Comparison of ENCODE assay signal across 21 cellular contexts in genomic region chr4:152968806-152969394, GRCh38. TPM values are rescaled to one million over a fixed set of nuclear protein-coding genes. Genes with fewer than 3 reads are reported as not detected.
A peak's percentile ranks its signal among the peaks of the same experiment; 100 is the strongest.
DNase-seq lines count a peak whose midpoint lies in the region; ATAC-seq, FAIRE-seq and TF ChIP-seq lines count a peak whose summit lies in the region.
"Had no signal": no experiment of that assay in that cellular context is flagged by ENCODE, and none has a peak within 500 bp of the region (broad histone marks: within the 10 kb centered on the region; RNA-seq: fewer than 3 reads in every experiment).

No MANE protein-coding gene starts in this region.

- intact Hi-C loops in upper lobe of right lung (cut with DNase I) = no loop called here

- H3K27me3 Mint-ChIP-seq in HFFc6 (ENCODE audit: insufficient read depth) (no peaks in the 10 kb centered on the region; the same call in 1 of the 2 replicates), astrocyte (ENCODE audit: low read depth, unreplicated experiment) (no peaks in the 10 kb centered on the region)

- DNase-seq in HFFc6 (peak; percentile 43), astrocyte (ENCODE audit: low read depth) (peak; percentile 20), iris pigment epithelial cell (ENCODE audit: low read depth) (peak; percentile 56), upper lobe of right lung (no peak), hippocampal formation (lab: John Stamatoyannopoulos, UW) (no peak), HuH-7.5 (ENCODE audit: low spot score) (no peak)
- DNase-seq in activated CD8-positive, alpha-beta memory T cell treated with anti-CD3 and anti-CD28 coated beads for 24 hours = no peak
- DNase-seq: activated CD4-positive, CD25-positive, alpha-beta regulatory T cell treated with anti-CD3 and anti-CD28 coated beads, Interleukin-2, amount 50 U/mL, for 72 hours; activated gamma-delta T cell treated with Interleukin-2 at 50 U/mL for 16 hours; DMS 273 treated with DMSO at 0.1 percent for 48 hours; KG1; kidney; NCI-H1417 treated with DMSO at 0.1 percent for 48 hours; NCI-H345; occipital lobe; sigmoid colon; stimulated activated CD4-positive, alpha-beta T cell treated with anti-CD3 and anti-CD28 coated beads, Interleukin-4, amount 100 ng/mL, for 1 hour; T-helper 9 cell had no signal

- peaks cover 7% of the 10 kb centered on the region; the same call in 1 of the 2 replicates for H3K36me3 Mint-ChIP-seq in HFFc6 (ENCODE audit: low read depth)
- H3K36me3 Mint-ChIP-seq in astrocyte (ENCODE audit: low read depth, unreplicated experiment) = peaks cover 8% of the 10 kb centered on the region

- no peaks in the 10 kb centered on the region for H3K9me3 ChIP-seq in astrocyte (ENCODE audit: insufficient read depth, low read depth, low read length)
- no peaks in the 10 kb centered on the region for H3K9me3 ChIP-seq in upper lobe of right lung
- H3K9me3 ChIP-seq: BLaER1, sigmoid colon, thoracic aorta had no signal

- H3K79me2 ChIP-seq in astrocyte (ENCODE audit: insufficient read depth, low read length) = no peaks in the 10 kb centered on the region

- H3K27me3 ChIP-seq in astrocyte (ENCODE audit: insufficient read depth, low read length) (no peaks in the 10 kb centered on the region), upper lobe of right lung (no peaks in the 10 kb centered on the region)
- H3K27me3 ChIP-seq: BLaER1, sigmoid colon had no signal

- FAIRE-seq in astrocyte (lab: Jason Lieb, UNC) = no peak
- FAIRE-seq: GM18507, kidney had no signal

- H3K4me3 ChIP-seq in astrocyte (ENCODE audit: insufficient read depth, low read depth, low read length) (no peak overlapping the region), upper lobe of right lung (no peak overlapping the region)
- H3K4me3 ChIP-seq: BLaER1, sigmoid colon, thoracic aorta had no signal

- peak; percentile 56 for ATAC-seq in upper lobe of right lung

- peak overlapping the region; percentile 45; the same call in 1 of the 2 replicates for H3K4me3 Mint-ChIP-seq in HFFc6
- H3K4me3 Mint-ChIP-seq in astrocyte (ENCODE audit: unreplicated experiment) = no peak overlapping the region

- H3K4me2 ChIP-seq in astrocyte (ENCODE audit: low read length) = no peak overlapping the region
- H3K4me2 ChIP-seq: BLaER1 had no signal

- H3K27ac Mint-ChIP-seq in HFFc6 = no peak overlapping the region; the same call in 1 of the 2 replicates
- H3K27ac Mint-ChIP-seq in astrocyte (ENCODE audit: unreplicated experiment) = no peak overlapping the region

- H2AFZ ChIP-seq in astrocyte (ENCODE audit: low read depth, low read length) = no peak overlapping the region

- H3K36me3 ChIP-seq in astrocyte (ENCODE audit: insufficient read depth, low read length) (no peaks in the 10 kb centered on the region), upper lobe of right lung (peaks cover 27% of the 10 kb centered on the region)
- H3K36me3 ChIP-seq: BLaER1, sigmoid colon, thoracic aorta had no signal

- H4K20me1 ChIP-seq in astrocyte (ENCODE audit: insufficient read depth, low read length) = no peaks in the 10 kb centered on the region
- H4K20me1 ChIP-seq: BLaER1 had no signal

- no peak overlapping the region for H3K27ac ChIP-seq in astrocyte (ENCODE audit: low read depth, low read length)
- peak overlapping the region; percentile 19 for H3K27ac ChIP-seq in upper lobe of right lung
- H3K27ac ChIP-seq: BLaER1, sigmoid colon, thoracic aorta had no signal

- H3K9ac ChIP-seq in astrocyte (ENCODE audit: low read length) = no peak overlapping the region
- H3K9ac ChIP-seq: BLaER1 had no signal

- TF ChIP-seq CTCF in HFFc6 (IDR thresholded peaks at IDR 0.05) (no peak), astrocyte (IDR thresholded peaks at IDR 0.05; ENCODE audit: insufficient read depth, low read depth, low read length) (no peak), upper lobe of right lung (IDR thresholded peaks at IDR 0.05) (no peak)

- H3K4me1 Mint-ChIP-seq in HFFc6 (ENCODE audit: low read depth) (peaks cover 61% of the 10 kb centered on the region), astrocyte (ENCODE audit: low read depth, unreplicated experiment) (peaks cover 25% of the 10 kb centered on the region)

- H3K9me3 Mint-ChIP-seq in HFFc6 (no peaks in the 10 kb centered on the region), astrocyte (ENCODE audit: unreplicated experiment) (no peaks in the 10 kb centered on the region)

- H3K4me1 ChIP-seq in astrocyte (ENCODE audit: insufficient read depth, low read length) (peaks cover 39% of the 10 kb centered on the region), upper lobe of right lung (peaks cover 12% of the 10 kb centered on the region)
- H3K4me1 ChIP-seq: sigmoid colon had no signal

RNA-seq across cellular contexts. Expression of gene FHDC1, which starts 32.8 kb away (rescaled TPM):
- under 1 TPM; 0.19 to 0.66 (median 0.28) TPM for total RNA-seq in HFFc6 (2021; fragmentation: NEBNext Ultra II Directional; extraction: Animal tissue kit (Norgen Biotek cat#: 25700))
- 1.5 and 1.7 TPM in 2 replicates for total RNA-seq in astrocyte
- total RNA-seq in upper lobe of right lung = 25.7 TPM

Comparison
In these comparisons a context has a peak if more than half of its experiments do, and no peak if none do; other contexts are left out.
1. DNase-seq: peak in HFFc6 (single experiment), astrocyte (single experiment) and iris pigment epithelial cell (single experiment); none in upper lobe of right lung (single experiment), hippocampal formation (0 of 2), HuH-7.5 (single experiment) and activated CD8-positive, alpha-beta memory T cell treated with anti-CD3 and anti-CD28 coated beads for 24 hours (single experiment).